Comparison of ENCODE assay signal across 6 cellular contexts in the genomic region with DNA sequence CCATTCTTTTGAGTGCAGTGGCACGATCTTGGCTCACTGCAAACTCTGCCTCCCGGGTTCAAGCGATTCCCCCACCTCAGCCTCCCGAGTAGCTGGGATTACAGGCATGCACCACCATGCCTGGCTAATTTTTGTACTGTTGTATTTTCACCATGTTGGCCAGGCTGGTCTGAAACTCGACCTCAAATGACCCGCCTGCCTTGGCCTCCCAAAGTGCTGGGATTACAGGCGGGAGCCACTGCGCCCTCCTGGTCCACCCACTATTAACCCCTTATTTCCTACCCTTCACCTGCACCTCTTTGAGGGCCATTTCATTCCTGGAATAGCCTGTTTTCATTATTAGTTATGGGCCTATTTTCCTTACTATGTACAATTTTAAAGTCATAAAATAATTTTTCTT.
DNase-seq lines count a peak whose midpoint lies in the region; ATAC-seq and TF ChIP-seq lines count a peak whose summit lies in the region.
"Not testable (repeated sequence)": the region's sequence is repeated elsewhere in the genome, so short reads cannot be mapped to it uniquely, and the experiment has no call there.

No MANE protein-coding gene starts in this region.

- H2BK5ac ChIP-seq in H9 (ENCODE audit: insufficient read length, low read length); neuronal stem cell (ENCODE audit: low read length): not testable (repeated sequence)

- intact Hi-C loops in esophagus muscularis mucosa (cut with DNase I); thyroid gland (cut with DNase I): not testable (repeated sequence)

- not testable (repeated sequence) for H3K56ac ChIP-seq in H9 (ENCODE audit: insufficient read length, low read depth, low read length)

- H3K36me3 ChIP-seq in SU-DHL-6 (ENCODE audit: low read length); esophagus muscularis mucosa; neuronal stem cell (replicated peaks in 1 of 2; ENCODE audit: control insufficient read depth in 2 of 2, insufficient read depth in 2 of 2, low read length in 2 of 2); thyroid gland: not testable (repeated sequence)

- not testable (repeated sequence) for H3K27me3 Mint-ChIP-seq in H9 (ENCODE audit: low read depth); WTC11 (ENCODE audit: low read depth)

- not testable (repeated sequence) for H3K14ac ChIP-seq in H9 (ENCODE audit: insufficient read depth, low read length); neuronal stem cell (ENCODE audit: low read length)

- H3K23ac ChIP-seq in H9 (ENCODE audit: insufficient read length, low read depth, low read length); neuronal stem cell (ENCODE audit: low read depth, low read length, poor library complexity): not testable (repeated sequence)

- not testable (repeated sequence) for H3K36me3 Mint-ChIP-seq in H9 (ENCODE audit: insufficient read depth in 1 of 3, low read depth in 3 of 3); WTC11

- TF ChIP-seq EP300 in esophagus muscularis mucosa (IDR thresholded peaks at IDR 0.05): not testable (repeated sequence)

- H3K9me3 ChIP-seq in H9 (ENCODE audit: control insufficient read depth, low read depth, low read length); SU-DHL-6 (ENCODE audit: insufficient read depth, low read length); esophagus muscularis mucosa; neuronal stem cell (replicated peaks in 1 of 2; ENCODE audit: control insufficient read depth in 2 of 2, insufficient read depth in 1 of 2, low read depth in 1 of 2, low read length in 2 of 2); thyroid gland: not testable (repeated sequence)

- not testable (repeated sequence) for H3T11ph ChIP-seq in H9 (ENCODE audit: low read length)

- not testable (repeated sequence) for H3K9ac ChIP-seq in H9 (ENCODE audit: extremely low read depth, insufficient read length, low read length); SU-DHL-6 (ENCODE audit: low read length); neuronal stem cell (ENCODE audit: low read depth, low read length, poor library complexity)

- not testable (repeated sequence) for H3K79me1 ChIP-seq in H9 (ENCODE audit: insufficient read depth, low read depth, low read length, poor library complexity, severe bottlenecking); neuronal stem cell (ENCODE audit: low read depth, low read length)

- not testable (repeated sequence) for H3K4me2 ChIP-seq in H9 (ENCODE audit: insufficient read depth, insufficient read length, low read length); SU-DHL-6 (ENCODE audit: low read depth, low read length, poor library complexity, severe bottlenecking); neuronal stem cell (ENCODE audit: insufficient read depth, low read length, poor library complexity, severe bottlenecking)

- not testable (repeated sequence) for H4K8ac ChIP-seq in H9 (replicated peaks; ENCODE audit: insufficient read length, low read depth, low read length)
- peak overlapping the region; percentile 43 for H4K8ac ChIP-seq in neuronal stem cell (ENCODE audit: low read depth, low read length)

- not testable (repeated sequence) for H3K9me2 ChIP-seq in SU-DHL-6 (replicated peaks; ENCODE audit: insufficient read depth, low read length)

- H3K4me1 Mint-ChIP-seq in H9 (peaks cover 16% of the 10 kb centered on the region in 2 experiments), WTC11 (peaks cover 18% of the 10 kb centered on the region)

- H3K27me3 ChIP-seq in H9 (ENCODE audit: insufficient read depth, low read length); SU-DHL-6 (ENCODE audit: low read length); esophagus muscularis mucosa; neuronal stem cell (ENCODE audit: control insufficient read depth in 3 of 3, insufficient read depth in 3 of 3, low read depth in 1 of 3, low read length in 3 of 3); thyroid gland: not testable (repeated sequence)

- not testable (repeated sequence) for H2BK120ac ChIP-seq in H9 (ENCODE audit: low read depth, low read length, poor library complexity, severe bottlenecking); neuronal stem cell (ENCODE audit: low read depth, low read length)

- not testable (repeated sequence) for H4K20me1 ChIP-seq in H9 (ENCODE audit: control insufficient read depth, insufficient read depth, insufficient read length); SU-DHL-6 (ENCODE audit: low read depth, low read length)

- ATAC-seq in WTC11: not testable (repeated sequence)

- not testable (repeated sequence) for H2BK20ac ChIP-seq in H9 (ENCODE audit: low read depth, low read length, poor library complexity, severe bottlenecking)

- no CpG with 5 or more reads among the region's 8 CpGs for WGBS in H9 (ENCODE audit: extremely low coverage, insufficient read length, low lambda C conversion rate)
- WGBS in esophagus muscularis mucosa: 91% methylated on average over 8 of the region's 8 CpGs
- WGBS in neuronal stem cell (ENCODE audit: extremely low coverage in 2 of 2, insufficient read length in 2 of 2, insufficient replicate concordance in 1 of 2), 2 donors: no CpG with 5 or more reads among the region's 8 CpGs
- 84 to 87% methylated on average over 8 of the region's 8 CpGs for WGBS in thyroid gland, 2 donors

- H3F3A ChIP-seq in SU-DHL-6 (ENCODE audit: insufficient read depth): peaks cover 16% of the 10 kb centered on the region; the same call in 1 of the 2 replicates

- H3K27ac ChIP-seq in H9 (ENCODE audit: insufficient read length, low read depth, low read length); esophagus muscularis mucosa (replicated peaks in 1 of 4); neuronal stem cell (replicated peaks; ENCODE audit: low read length): not testable (repeated sequence)
- H3K27ac ChIP-seq in SU-DHL-6 (ENCODE audit: low read depth, low read length) (0 out of 2 replicates have a peak overlapping the region, but pooled peaks have one; percentile 63), thyroid gland (peak overlapping the region in 2 of 3 donors; percentile 70 to 71)

- not testable (repeated sequence) for H4K5ac ChIP-seq in H9 (ENCODE audit: insufficient read length, low read depth, low read length)

- not testable (repeated sequence) for TF ChIP-seq CTCF in H9 (conservative IDR thresholded peaks at IDR 0.05); SU-DHL-6 (IDR thresholded peaks at IDR 0.05; ENCODE audit: insufficient read depth, low read length, poor library complexity, severe bottlenecking); WTC11 (IDR thresholded peaks at IDR 0.05); esophagus muscularis mucosa (IDR thresholded peaks at IDR 0.05); thyroid gland (IDR thresholded peaks at IDR 0.05)

- H3K27ac Mint-ChIP-seq in H9, WTC11: not testable (repeated sequence)

- H3K4me3 Mint-ChIP-seq in H9: peak overlapping the region; percentile 42 to 46; a peak in 3 of 5 replicates
- peak overlapping the region; percentile 43; the same call in 1 of the 2 replicates for H3K4me3 Mint-ChIP-seq in WTC11

- H3K4ac ChIP-seq in H9 (ENCODE audit: low read depth, low read length); neuronal stem cell (ENCODE audit: low read length): not testable (repeated sequence)

- POLR2A ChIA-PET in WTC11 (lab: Charles Lee): not testable (repeated sequence)

- not testable (repeated sequence) for H2BK12ac ChIP-seq in H9 (ENCODE audit: insufficient read length, low read depth, low read length); neuronal stem cell (ENCODE audit: low read length)

- CTCF ChIA-PET in WTC11 (lab: Charles Lee): not testable (repeated sequence)

- H4K91ac ChIP-seq in H9 (ENCODE audit: insufficient read length, low read depth, low read length); neuronal stem cell (ENCODE audit: low read depth, low read length, poor library complexity): not testable (repeated sequence)

- H2AK5ac ChIP-seq in H9 (ENCODE audit: insufficient read length, low read length); neuronal stem cell (ENCODE audit: low read depth, low read length): not testable (repeated sequence)

- DNase-seq in H9; WTC11 (ENCODE audit: low spot score); neuronal stem cell (ENCODE audit: low spot score); thyroid gland: not testable (repeated sequence)
- peak; percentile 14 for DNase-seq in esophagus muscularis mucosa (ENCODE audit: extremely low spot score)

- H3K23me2 ChIP-seq in H9 (ENCODE audit: insufficient read length, low read depth, low read length, poor library complexity, severe bottlenecking): not testable (repeated sequence)

- H2AFZ ChIP-seq in H9 (ENCODE audit: low read length); SU-DHL-6 (ENCODE audit: low read depth, low read length, severe bottlenecking); neuronal stem cell (ENCODE audit: low read length): not testable (repeated sequence)

- not testable (repeated sequence) for H3K79me2 ChIP-seq in H9 (ENCODE audit: insufficient read depth, low read length); SU-DHL-6 (ENCODE audit: insufficient read depth, low read length)

- not testable (repeated sequence) for H3K4me3 ChIP-seq in SU-DHL-6 (ENCODE audit: insufficient read depth, low read length, poor library complexity, severe bottlenecking); esophagus muscularis mucosa; neuronal stem cell (ENCODE audit: low read length in 2 of 2); thyroid gland (replicated peaks in 1 of 3)

- H2BK15ac ChIP-seq in H9 (ENCODE audit: low read depth, low read length); neuronal stem cell (ENCODE audit: low read length): not testable (repeated sequence)

- not testable (repeated sequence) for H3K9me3 Mint-ChIP-seq in H9, WTC11

- TF ChIP-seq POLR2A in esophagus muscularis mucosa (IDR thresholded peaks at IDR 0.05; ENCODE audit: low read depth); thyroid gland (IDR thresholded peaks at IDR 0.05): not testable (repeated sequence)

- not testable (repeated sequence) for H3K18ac ChIP-seq in H9 (ENCODE audit: insufficient read length, low read depth, low read length); neuronal stem cell (ENCODE audit: low read length)

- H3K4me1 ChIP-seq in H9 (ENCODE audit: insufficient read depth, low read length); esophagus muscularis mucosa; neuronal stem cell (ENCODE audit: control insufficient read depth in 2 of 2, insufficient read depth in 1 of 2, low read depth in 1 of 2, low read length in 2 of 2): not testable (repeated sequence)
- peaks cover 33 to 38% of the 10 kb centered on the region in 2 donors for H3K4me1 ChIP-seq in thyroid gland
